Comparison of ENCODE assay signal across 8 cellular contexts in genomic region chr6:122322824-122323223, GRCh38.
A peak's percentile ranks its signal among the peaks of the same experiment; 100 is the strongest.
DNase-seq lines count a peak whose midpoint lies in the region; ATAC-seq and TF ChIP-seq lines count a peak whose summit lies in the region.

No MANE protein-coding gene starts in this region.

- peak overlapping the region; percentile 69 for H3K4me2 ChIP-seq in PC-3 (ENCODE audit: low read length)

- H3K4me1 ChIP-seq in PC-3 (ENCODE audit: insufficient read depth, low read length) (no peaks in the 10 kb centered on the region), esophagus muscularis mucosa (peaks cover 0 to 13% (median 9%) of the 10 kb centered on the region in 4 donors)

- no peak overlapping the region for H3K9ac ChIP-seq in PC-3 (ENCODE audit: low read length)

- POLR2A ChIA-PET in PC-3 (lab: Charles Lee; ENCODE audit: unreplicated experiment), result no interaction called here

- no TSS peak for BruUV-seq in PC-3 (replicated peaks; lab: Mats Ljungman, UMichigan)

- no peaks in the 10 kb centered on the region for H3K79me2 ChIP-seq in PC-3 (ENCODE audit: low read length)

- TF ChIP-seq POLR2A in esophagus muscularis mucosa (IDR thresholded peaks at IDR 0.05; ENCODE audit: low read depth), result no peak

- no peaks in the 10 kb centered on the region for H3F3A ChIP-seq in PC-3 (ENCODE audit: low read length, unreplicated experiment)

- ATAC-seq in Right ventricle myocardium superior (ENCODE audit: poor library complexity) (peak; percentile 65), left cardiac atrium (no peak), PC-3 (no peak), GM19035 (IDR thresholded peaks at IDR 0.05; ENCODE audit: unreplicated experiment) (no peak)

- no peaks in the 10 kb centered on the region for H4K20me1 ChIP-seq in PC-3 (ENCODE audit: low read length)

- H3K36me3 ChIP-seq in PC-3 (ENCODE audit: low read depth, low read length) (no peaks in the 10 kb centered on the region), esophagus muscularis mucosa (no peaks in the 10 kb centered on the region)

- 6% methylated on average over 3 of the region's 3 CpGs for WGBS in esophagus muscularis mucosa

- DNase-seq in Right ventricle myocardium superior, result no peak
- DNase-seq in left cardiac atrium, result no peak
- no peak for DNase-seq in PC-3
- no peak for DNase-seq in esophagus muscularis mucosa (ENCODE audit: extremely low spot score)
- DNase-seq in skeletal muscle cell (ENCODE audit: low read depth), result peak; percentile 40
- DNase-seq in central memory CD4-positive, alpha-beta T cell, result no peak
- no peak for DNase-seq in NCI-H1092 (lab: John Stamatoyannopoulos, UW)

- H3K9me2 ChIP-seq in PC-3 (replicated peaks; ENCODE audit: low read length), result no peaks in the 10 kb centered on the region

- TF ChIP-seq CTCF in PC-3 (conservative IDR thresholded peaks at IDR 0.05; ENCODE audit: low read depth, low read length) (no peak), esophagus muscularis mucosa (IDR thresholded peaks at IDR 0.05) (no peak)

- H3K27me3 ChIP-seq in PC-3 (ENCODE audit: low read length), result 0 out of 2 replicates have a peak, but pooled peaks cover under 1% of the 10 kb centered on the region
- no peaks in the 10 kb centered on the region for H3K27me3 ChIP-seq in esophagus muscularis mucosa

- H3K27ac ChIP-seq in PC-3 (ENCODE audit: low read length) (no peak overlapping the region), esophagus muscularis mucosa (replicated peaks in 1 of 4) (peak overlapping the region in 2 of 4 donors; percentile 24 to 43)

- no peaks in the 10 kb centered on the region for H3K9me3 ChIP-seq in PC-3 (ENCODE audit: low read length)
- H3K9me3 ChIP-seq in esophagus muscularis mucosa, result no peaks in the 10 kb centered on the region

- TF ChIP-seq EP300 in esophagus muscularis mucosa (IDR thresholded peaks at IDR 0.05), result no peak

- H3K4me3 ChIP-seq in PC-3 (ENCODE audit: low read length) (peak overlapping the region; percentile 52), esophagus muscularis mucosa (peak overlapping the region; percentile 44 to 55 (median 50)), skeletal muscle cell (ENCODE audit: low read depth, low read length) (peak overlapping the region; percentile 40)

- intact Hi-C loops in Right ventricle myocardium superior (cut with DNase I), result no loop called here
- intact Hi-C loops in left cardiac atrium (cut with DNase I), result no loop called here
- intact Hi-C loops in PC-3 (cut with micrococcal nuclease), result no loop called here
- intact Hi-C loops in esophagus muscularis mucosa (cut with DNase I), result no loop called here

- peak overlapping the region; percentile 3; the same call in 1 of the 2 replicates for H2AFZ ChIP-seq in PC-3 (ENCODE audit: low read length)

- CTCF ChIA-PET in PC-3 (lab: Charles Lee), result no interaction called here
